ENCODE assay signal across 1 cellular context in genomic region chr19:35292986-35293732, GRCh38.
TF ChIP-seq lines count a peak whose summit lies in the region.

No MANE protein-coding gene starts in this region.

TF ChIP-seq in H1, 55 proteins besides CTCF, POLR2A, EP300 and RAD21:
- no peak for TF ChIP-seq SP2 (IDR thresholded peaks at IDR 0.05; ENCODE audit: low read length)
- no peak for TF ChIP-seq JUND (IDR thresholded peaks at IDR 0.05; ENCODE audit: low read length)
- no peak for TF ChIP-seq SIN3A (conservative IDR thresholded peaks at IDR 0.05 in 1 of 2, IDR thresholded peaks at IDR 0.05 in 1 of 2; ENCODE audit: low read depth in 1 of 2, low read length in 2 of 2)
- no peak for TF ChIP-seq SUZ12 (IDR thresholded peaks at IDR 0.05; ENCODE audit: low read length)
- no peak for TF ChIP-seq TBP (IDR thresholded peaks at IDR 0.05; ENCODE audit: low read depth, low read length)
- no peak for TF ChIP-seq SAP30 (IDR thresholded peaks at IDR 0.05; ENCODE audit: insufficient read depth, insufficient replicate concordance, low read length)
TF ChIP-seq in H1: peak in this region for 0.
